1 cellular context compared by ENCODE assay signal in the genomic region with DNA sequence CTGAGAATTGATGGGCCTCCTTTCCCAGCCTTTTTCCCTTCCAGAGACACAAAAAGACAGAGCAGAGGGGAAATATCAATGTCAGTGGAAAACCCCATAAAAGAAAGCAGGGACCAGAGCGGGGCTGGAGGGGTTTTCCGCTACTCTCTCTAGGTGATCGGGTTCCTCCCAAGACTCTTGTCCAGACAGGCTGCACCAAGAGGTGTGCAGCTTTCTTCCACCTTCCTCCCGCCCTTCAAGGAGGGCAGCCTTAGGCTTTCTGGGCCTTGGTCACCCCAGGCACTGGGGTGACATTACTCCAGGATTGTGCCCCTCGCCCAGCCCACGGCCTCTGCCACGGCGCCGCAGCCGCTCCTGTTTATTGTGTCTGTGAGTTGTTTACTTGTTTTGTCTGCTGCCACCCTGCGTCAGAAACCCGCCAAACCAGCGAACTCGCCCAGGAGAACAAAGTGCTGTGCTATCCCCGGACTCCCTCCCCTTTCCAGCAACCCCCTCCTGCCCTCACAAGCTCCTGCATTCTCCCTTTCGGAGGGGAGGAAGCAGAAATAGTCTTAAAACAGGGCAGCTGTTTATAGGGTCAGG.
TF ChIP-seq lines count a peak whose summit lies in the region.

No MANE protein-coding gene starts in this region.

TF ChIP-seq in liver, 16 proteins besides CTCF, POLR2A, EP300 and RAD21:
- TF ChIP-seq, protein P1, sequence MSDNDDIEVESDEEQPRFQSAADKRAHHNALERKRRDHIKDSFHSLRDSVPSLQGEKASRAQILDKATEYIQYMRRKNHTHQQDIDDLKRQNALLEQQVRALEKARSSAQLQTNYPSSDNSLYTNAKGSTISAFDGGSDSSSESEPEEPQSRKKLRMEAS (IDR thresholded peaks at IDR 0.05), result no peak
- TF ChIP-seq, protein P2, sequence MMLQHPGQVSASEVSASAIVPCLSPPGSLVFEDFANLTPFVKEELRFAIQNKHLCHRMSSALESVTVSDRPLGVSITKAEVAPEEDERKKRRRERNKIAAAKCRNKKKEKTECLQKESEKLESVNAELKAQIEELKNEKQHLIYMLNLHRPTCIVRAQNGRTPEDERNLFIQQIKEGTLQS (IDR thresholded peaks at IDR 0.05), result no peak
- no peak for TF ChIP-seq HNF4A (conservative IDR thresholded peaks at IDR 0.05)
- no peak for TF ChIP-seq FOXA1 (IDR thresholded peaks at IDR 0.05)
- no peak for TF ChIP-seq JUND (IDR thresholded peaks at IDR 0.05)
- TF ChIP-seq, protein P3, sequence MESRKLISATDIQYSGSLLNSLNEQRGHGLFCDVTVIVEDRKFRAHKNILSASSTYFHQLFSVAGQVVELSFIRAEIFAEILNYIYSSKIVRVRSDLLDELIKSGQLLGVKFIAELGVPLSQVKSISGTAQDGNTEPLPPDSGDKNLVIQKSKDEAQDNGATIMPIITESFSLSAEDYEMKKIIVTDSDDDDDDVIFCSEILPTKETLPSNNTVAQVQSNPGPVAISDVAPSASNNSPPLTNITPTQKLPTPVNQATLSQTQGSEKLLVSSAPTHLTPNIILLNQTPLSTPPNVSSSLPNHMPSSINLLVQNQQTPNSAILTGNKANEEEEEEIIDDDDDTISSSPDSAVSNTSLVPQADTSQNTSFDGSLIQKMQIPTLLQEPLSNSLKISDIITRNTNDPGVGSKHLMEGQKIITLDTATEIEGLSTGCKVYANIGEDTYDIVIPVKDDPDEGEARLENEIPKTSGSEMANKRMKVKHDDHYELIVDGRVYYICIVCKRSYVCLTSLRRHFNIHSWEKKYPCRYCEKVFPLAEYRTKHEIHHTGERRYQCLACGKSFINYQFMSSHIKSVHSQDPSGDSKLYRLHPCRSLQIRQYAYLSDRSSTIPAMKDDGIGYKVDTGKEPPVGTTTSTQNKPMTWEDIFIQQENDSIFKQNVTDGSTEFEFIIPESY (IDR thresholded peaks at IDR 0.05), result no peak
- TF ChIP-seq REST (IDR thresholded peaks at IDR 0.05), result no peak
- no peak for TF ChIP-seq YY1 (IDR thresholded peaks at IDR 0.05)
- TF ChIP-seq NR2F2 (IDR thresholded peaks at IDR 0.05), result no peak
- no peak for TF ChIP-seq GABPA (IDR thresholded peaks at IDR 0.05 in 1 of 2, conservative IDR thresholded peaks at IDR 0.05 in 1 of 2)
- no peak for TF ChIP-seq FOXA2 (IDR thresholded peaks at IDR 0.05)
TF ChIP-seq in liver: peak in this region for 0.
